ENCODE assay signal across 1 cellular context in genomic region chr5:142828797-142829535, GRCh38.
TF ChIP-seq lines count a peak whose summit lies in the region.

No MANE protein-coding gene starts in this region.

TF ChIP-seq in GM23338, 12 proteins besides CTCF, POLR2A, EP300 and RAD21 (continued from another document):
- TF ChIP-seq ZNF462 (CRISPR knock-in tag; IDR thresholded peaks at IDR 0.05) = no peak
- no peak for TF ChIP-seq ETS1 (IDR thresholded peaks at IDR 0.05)
- TF ChIP-seq STAT1 (IDR thresholded peaks at IDR 0.05; ENCODE audit: unreplicated experiment) = no peak
- TF ChIP-seq POLR2AphosphoS5 (IDR thresholded peaks at IDR 0.05; ENCODE audit: low read depth) = no peak
- TF ChIP-seq CREB1 (CRISPR knock-in tag; IDR thresholded peaks at IDR 0.05; ENCODE audit: low read depth) = no peak
- no peak for TF ChIP-seq EZH2phosphoT487 (IDR thresholded peaks at IDR 0.05; ENCODE audit: unreplicated experiment)
- TF ChIP-seq EZH2 (IDR thresholded peaks at IDR 0.05; ENCODE audit: low read depth, unreplicated experiment) = no peak
- no peak for TF ChIP-seq JUNB (IDR thresholded peaks at IDR 0.05; ENCODE audit: unreplicated experiment)
- TF ChIP-seq NANOG (IDR thresholded peaks at IDR 0.05; ENCODE audit: borderline replicate concordance) = no peak
- no peak for TF ChIP-seq ZNF114 (CRISPR knock-in tag; IDR thresholded peaks at IDR 0.05)
- TF ChIP-seq REST (IDR thresholded peaks at IDR 0.05; ENCODE audit: unreplicated experiment) = no peak
